Comparison of ENCODE assay signal across 9 cellular contexts in the genomic region with DNA sequence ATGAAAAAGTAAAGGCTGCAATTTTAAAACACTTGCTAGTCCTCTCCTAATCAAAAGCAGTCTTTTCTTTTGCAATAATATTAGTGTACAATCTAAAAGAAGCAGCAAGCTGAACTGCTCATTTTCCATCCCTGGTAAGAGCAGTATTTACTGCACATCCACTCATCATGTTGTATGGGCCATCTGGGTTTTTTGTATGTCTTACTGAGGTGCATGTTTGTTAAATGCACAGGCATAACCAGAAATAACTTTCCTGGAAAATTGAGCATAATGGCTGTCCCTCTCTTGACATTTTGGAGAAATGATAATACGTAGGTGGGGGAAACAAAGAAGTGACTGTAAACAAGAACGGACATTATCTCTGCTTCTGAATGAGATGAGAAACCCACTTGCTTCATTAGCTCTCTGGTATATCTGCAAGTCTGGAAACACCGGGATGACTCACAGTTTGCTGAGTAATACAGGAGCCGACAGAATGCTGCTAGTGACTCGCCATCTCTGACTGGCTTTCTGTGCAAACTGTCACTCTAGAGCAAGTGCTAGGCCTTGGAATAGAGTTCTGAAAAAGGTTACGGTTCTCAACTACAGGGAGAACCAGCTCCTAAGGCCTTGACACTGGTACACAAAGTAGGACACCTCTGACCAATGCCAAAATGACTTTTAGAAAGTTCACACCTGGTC.
DNase-seq lines count a peak whose midpoint lies in the region; ATAC-seq, FAIRE-seq and TF ChIP-seq lines count a peak whose summit lies in the region.
"Had no signal": no experiment of that assay in that cellular context is flagged by ENCODE, and none has a peak within 500 bp of the region (broad histone marks: within the 10 kb centered on the region; RNA-seq: fewer than 3 reads in every experiment).

No MANE protein-coding gene starts in this region.

- TF ChIP-seq EP300 in GM12878 (IDR thresholded peaks at IDR 0.05; ENCODE audit: borderline replicate concordance in 1 of 2, control insufficient read depth in 1 of 2, low read depth in 2 of 2, low read length in 2 of 2) = no peak

- H3K9me2 ChIP-seq in GM23248 (ENCODE audit: insufficient read depth) = no peaks in the 10 kb centered on the region

- intact Hi-C loops in GM12878 (cut with micrococcal nuclease; ENCODE audit: unreplicated experiment) = no loop called here

- CTCF ChIA-PET in GM12878 (lab: Yijun Ruan, JAX) = interaction anchor here (1.2 kb wide), 1 partner anchor 33 kb away, joined by 3 read pairs; no protein-coding TSS in a partner anchor

- no peak for TF ChIP-seq CTCF in GM12878 (IDR thresholded peaks at IDR 0.05 in 2 of 3, conservative IDR thresholded peaks at IDR 0.05 in 1 of 3; ENCODE audit: control insufficient read depth in 2 of 3, extremely low read depth in 1 of 3, insufficient read depth in 1 of 3, low read depth in 3 of 3, low read length in 3 of 3)
- no peak for TF ChIP-seq CTCF in osteoblast (IDR thresholded peaks at IDR 0.05; ENCODE audit: extremely low read depth, low read depth, low read length)

- DNase-seq in DMS53 treated with DMSO at 0.1 percent for 48 hours (lab: John Stamatoyannopoulos, UW; ENCODE audit: unreplicated experiment) (peak; percentile 35), GM23248 (peak; percentile 73), GM12878 (ENCODE audit: low read depth, low spot score) (no peak), GOT3 (lab: John Stamatoyannopoulos, UW) (no peak), osteoblast (ENCODE audit: insufficient read length, low spot score, missing footprints) (no peak)
- peak; percentile 24 for DNase-seq in NK-92 treated with Interleukin-12 subunit alpha and Interleukin-12 subunit beta, amount 100 ng/mL, for 24 hours (lab: John Stamatoyannopoulos, UW)
- peak in 3 of 4 experiments; percentile 28 to 44 (median 35) for DNase-seq in stimulated activated CD4-positive, alpha-beta T cell treated with anti-CD3 and anti-CD28 coated beads, Interleukin-1b, Interleukin-23, amount 100 ng/mL, for 24 hours (ENCODE audit: low read depth in 4 of 4, low spot score in 1 of 4)
- DNase-seq: heart right ventricle had no signal

- H3K4me2 ChIP-seq in GM23248 (ENCODE audit: unreplicated experiment) (no peak overlapping the region), GM12878 (ENCODE audit: control insufficient read depth, insufficient read depth) (no peak overlapping the region), osteoblast (ENCODE audit: insufficient read depth, low read length) (no peak overlapping the region)

- in situ Hi-C loops in GM23248 (cut with MboI) = loop anchor here (25.0 kb wide), 1 partner anchor 520 kb away; no protein-coding TSS in a partner anchor
- in situ Hi-C loops in GM12878 (cut with MboI) = loop anchor here (25.0 kb wide), 1 partner anchor 520 kb away; no protein-coding TSS in a partner anchor

- 23 to 31% methylated on average over 4 to 6 of the region's 6 CpGs for WGBS in GM23248 (ENCODE audit: low coverage in 1 of 2, low lambda C conversion rate in 2 of 2, missing lambda C conversion rate in 2 of 2), 2 experiments
- WGBS in GM12878 (ENCODE audit: insufficient coverage, insufficient replicate concordance, low lambda C conversion rate, missing lambda C conversion rate) = 3% methylated on average over 6 of the region's 6 CpGs

- H3K79me2 ChIP-seq in GM23248 (ENCODE audit: insufficient read depth) = no peaks in the 10 kb centered on the region
- H3K79me2 ChIP-seq in GM12878 (ENCODE audit: control insufficient read depth, insufficient read depth, low read length) = no peaks in the 10 kb centered on the region
- no peaks in the 10 kb centered on the region for H3K79me2 ChIP-seq in osteoblast (ENCODE audit: insufficient read depth, low read length)

- BruUV-seq in GM12878 (replicated peaks; lab: Mats Ljungman, UMichigan) = no TSS peak

- H3K9me3 ChIP-seq in GM23248 (ENCODE audit: low read depth) (no peaks in the 10 kb centered on the region), GM12878 (replicated peaks; ENCODE audit: control insufficient read depth, insufficient read depth, low read length) (no peaks in the 10 kb centered on the region), osteoblast (ENCODE audit: low read depth, low read length) (no peaks in the 10 kb centered on the region)
- H3K9me3 ChIP-seq: heart right ventricle had no signal

- H3K4me3 ChIP-seq in GM23248 (no peak overlapping the region), GM12878 (no peak overlapping the region), osteoblast (ENCODE audit: insufficient read depth, low read length) (no peak overlapping the region)
- H3K4me3 ChIP-seq: heart right ventricle had no signal

- H3F3A ChIP-seq in GM23248 (ENCODE audit: insufficient read depth) = peaks cover 6% of the 10 kb centered on the region; the same call in 1 of the 2 replicates

- H3K36me3 ChIP-seq in GM23248 (ENCODE audit: low read depth) (no peaks in the 10 kb centered on the region), GM12878 (ENCODE audit: control insufficient read depth in 2 of 2, insufficient read depth in 2 of 2, low read length in 1 of 2) (no peaks in the 10 kb centered on the region), osteoblast (ENCODE audit: insufficient read depth, low read length) (no peaks in the 10 kb centered on the region)
- H3K36me3 ChIP-seq: heart right ventricle had no signal

- no peak for TF ChIP-seq POLR2A in GM12878 (IDR thresholded peaks at IDR 0.05; ENCODE audit: low read depth, low read length)

- peak; percentile 75 for ATAC-seq in GM12878
- ATAC-seq in HG02970 (IDR thresholded peaks at IDR 0.05; ENCODE audit: low FRiP score, unreplicated experiment) = no peak

- POLR2A ChIA-PET in GM12878 (lab: Charles Lee) = interaction anchor here (1.0 kb wide), 1 partner anchor 399 kb away, joined by 7 read pairs; no protein-coding TSS in a partner anchor

- H4K20me1 ChIP-seq in GM23248 (ENCODE audit: insufficient read depth) (no peaks in the 10 kb centered on the region), GM12878 (ENCODE audit: control insufficient read depth, insufficient read depth) (no peaks in the 10 kb centered on the region), osteoblast (ENCODE audit: insufficient read depth, low read length) (no peaks in the 10 kb centered on the region)

- H3K27ac ChIP-seq in GM23248 (no peak overlapping the region; the same call in 1 of the 2 replicates), GM12878 (ENCODE audit: control insufficient read depth, insufficient read depth) (no peak overlapping the region), osteoblast (ENCODE audit: low read depth, low read length) (no peak overlapping the region)
- H3K27ac ChIP-seq: heart right ventricle had no signal

- peaks cover 8% of the 10 kb centered on the region; the same call in 1 of the 2 replicates for H3K4me1 ChIP-seq in GM23248 (ENCODE audit: insufficient read depth)
- H3K4me1 ChIP-seq in GM12878 (ENCODE audit: control insufficient read depth, insufficient read depth, low read length) = peaks cover 6% of the 10 kb centered on the region
- H3K4me1 ChIP-seq in osteoblast (ENCODE audit: insufficient read depth, low read length) = peaks cover 3% of the 10 kb centered on the region

- FAIRE-seq in GM12878 (lab: Jason Lieb, UNC) = no peak

- no peak overlapping the region for H2AFZ ChIP-seq in GM23248
- no peak overlapping the region for H2AFZ ChIP-seq in GM12878 (ENCODE audit: control insufficient read depth, low read depth, low read length)
- no peak overlapping the region for H2AFZ ChIP-seq in osteoblast (ENCODE audit: low read length)

- no peak for TF ChIP-seq RAD21 in GM12878 (IDR thresholded peaks at IDR 0.05; ENCODE audit: insufficient read depth, low read depth, low read length)

- SMC1A ChIA-PET in GM12878 (lab: Charles Lee; ENCODE audit: uncharacterized antibody, unreplicated experiment) = interaction anchor here (0.7 to 1.3 kb wide), 3 partner anchors 33 to 104 kb away, joined by 3 to 4 read pairs (median 3); no protein-coding TSS in a partner anchor

- RAD21 ChIA-PET in GM12878 (lab: Charles Lee; ENCODE audit: unreplicated experiment) = interaction anchor here (1.0 kb wide), 1 partner anchor 33 kb away, joined by 3 read pairs; no protein-coding TSS in a partner anchor

- H3K27me3 ChIP-seq in GM23248 (replicated peaks; ENCODE audit: insufficient read depth) (no peaks in the 10 kb centered on the region), GM12878 (replicated peaks in 1 of 2; ENCODE audit: control insufficient read depth in 2 of 2, insufficient read depth in 2 of 2, low read length in 1 of 2) (peaks cover 0 to 1% of the 10 kb centered on the region in 2 experiments; a peak in 1 of 4 replicates), osteoblast (ENCODE audit: insufficient read depth, low read length) (no peaks in the 10 kb centered on the region)

- H3K9ac ChIP-seq in GM23248 = no peak overlapping the region
- H3K9ac ChIP-seq in GM12878 (ENCODE audit: control insufficient read depth, insufficient read depth, low read length) = no peak overlapping the region

TF ChIP-seq in GM12878, 131 proteins besides CTCF, POLR2A, EP300 and RAD21:
- no peak for TF ChIP-seq BCL11A (IDR thresholded peaks at IDR 0.05; ENCODE audit: low read depth, low read length)
- 0 out of 2 replicates have a peak, but pooled peaks have one; percentile 22 for TF ChIP-seq PAX5 (IDR thresholded peaks at IDR 0.05; ENCODE audit: borderline replicate concordance, low read depth, low read length)
- peak; percentile 47; the same call in 1 of the 2 replicates for TF ChIP-seq JUNB (IDR thresholded peaks at IDR 0.05)
- TF ChIP-seq, protein P1, sequence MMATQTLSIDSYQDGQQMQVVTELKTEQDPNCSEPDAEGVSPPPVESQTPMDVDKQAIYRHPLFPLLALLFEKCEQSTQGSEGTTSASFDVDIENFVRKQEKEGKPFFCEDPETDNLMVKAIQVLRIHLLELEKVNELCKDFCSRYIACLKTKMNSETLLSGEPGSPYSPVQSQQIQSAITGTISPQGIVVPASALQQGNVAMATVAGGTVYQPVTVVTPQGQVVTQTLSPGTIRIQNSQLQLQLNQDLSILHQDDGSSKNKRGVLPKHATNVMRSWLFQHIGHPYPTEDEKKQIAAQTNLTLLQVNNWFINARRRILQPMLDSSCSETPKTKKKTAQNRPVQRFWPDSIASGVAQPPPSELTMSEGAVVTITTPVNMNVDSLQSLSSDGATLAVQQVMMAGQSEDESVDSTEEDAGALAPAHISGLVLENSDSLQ (IDR thresholded peaks at IDR 0.05) = peak; percentile 70
- TF ChIP-seq IKZF2 (IDR thresholded peaks at IDR 0.05) = peak; percentile 19 to 28; a peak in 2 of 4 replicates

Comparison
In these comparisons a context has a peak if more than half of its experiments do, and no peak if none do; other contexts are left out.
1. DNase-seq: peak in DMS53 treated with DMSO at 0.1 percent for 48 hours (single experiment), GM23248 (single experiment), NK-92 treated with Interleukin-12 subunit alpha and Interleukin-12 subunit beta, amount 100 ng/mL, for 24 hours (single experiment) and stimulated activated CD4-positive, alpha-beta T cell treated with anti-CD3 and anti-CD28 coated beads, Interleukin-1b, Interleukin-23, amount 100 ng/mL, for 24 hours (3 of 4); none in GM12878 (single experiment), GOT3 (single experiment) and osteoblast (single experiment).